21 cellular contexts compared by ENCODE assay signal in genomic region chr7:151672706-151673105, GRCh38.
DNase-seq lines count a peak whose midpoint lies in the region; ATAC-seq, FAIRE-seq and TF ChIP-seq lines count a peak whose summit lies in the region.
"Had no signal": no experiment of that assay in that cellular context is flagged by ENCODE, and none has a peak within 500 bp of the region (broad histone marks: within the 10 kb centered on the region; RNA-seq: fewer than 3 reads in every experiment).

No MANE protein-coding gene starts in this region.

- CTCF ChIA-PET in HepG2 (lab: Yijun Ruan, JAX; ENCODE audit: low intra/inter-chr PET ratio, low total read pairs): no interaction called here

- H3K36me3 ChIP-seq in liver (ENCODE audit: control insufficient read depth in 4 of 4, insufficient read depth in 3 of 4, low read depth in 1 of 4, low read length in 3 of 4): peaks cover 2 to 13% (median 10%) of the 10 kb centered on the region in 4 donors
- H3K36me3 ChIP-seq in HepG2 (replicated peaks in 1 of 2; ENCODE audit: control insufficient read depth in 1 of 2, insufficient read depth in 2 of 2, low read length in 2 of 2): no peaks in the 10 kb centered on the region
- no peaks in the 10 kb centered on the region for H3K36me3 ChIP-seq in cardiac muscle cell
- no peaks in the 10 kb centered on the region for H3K36me3 ChIP-seq in MM.1S (replicated peaks; ENCODE audit: insufficient read depth, low read length)
- H3K36me3 ChIP-seq: adrenal gland, upper lobe of left lung had no signal

- no peak for FAIRE-seq in HepG2 (lab: Jason Lieb, UNC)
- FAIRE-seq: A204.1, kidney had no signal

- TF ChIP-seq EP300 in HepG2 (IDR thresholded peaks at IDR 0.05; ENCODE audit: low read depth in 2 of 2, low read length in 2 of 2): no peak
- no peak for TF ChIP-seq EP300 in HepG2 (CRISPR knock-in tag; IDR thresholded peaks at IDR 0.05; ENCODE audit: borderline replicate concordance)

- H3K9me3 ChIP-seq in liver (ENCODE audit: control insufficient read depth in 4 of 4, low read length in 3 of 4) (peaks cover 0 to 4% (median 0%) of the 10 kb centered on the region in 4 donors), HepG2 (ENCODE audit: low read length) (no peaks in the 10 kb centered on the region), cardiac muscle cell (ENCODE audit: low read depth) (no peaks in the 10 kb centered on the region), MM.1S (replicated peaks; ENCODE audit: insufficient read depth, low read length) (no peaks in the 10 kb centered on the region)
- H3K9me3 ChIP-seq: adrenal gland, upper lobe of left lung had no signal

- ATAC-seq in HepG2: no peak

- 44% methylated on average over 9 of the region's 9 CpGs for WGBS in liver
- 48% methylated on average over 9 of the region's 9 CpGs for WGBS in HepG2 (ENCODE audit: low lambda C conversion rate)

- TF ChIP-seq RAD21 in liver (IDR thresholded peaks at IDR 0.05) (no peak), HepG2 (CRISPR knock-in tag; IDR thresholded peaks at IDR 0.05) (no peak)

- in situ Hi-C loops in HepG2 (cut with HindIII; ENCODE audit: extremely low pct_ligation_motif_present, low pct_unique_long_range_greater_than_20kb): no loop called here

- H3K4me3 ChIP-seq in liver (ENCODE audit: low read depth in 1 of 3, low read length in 3 of 3) (no peak overlapping the region), HepG2 (replicated peaks in 1 of 3; ENCODE audit: insufficient read depth in 1 of 3, low read depth in 2 of 3, low read length in 3 of 3) (no peak overlapping the region), cardiac muscle cell (no peak overlapping the region), MM.1S (ENCODE audit: low read length) (no peak overlapping the region)
- H3K4me3 ChIP-seq: adrenal gland, skin epidermis, upper lobe of left lung had no signal

- BruUV-seq in HepG2 (replicated peaks; lab: Mats Ljungman, UMichigan): no TSS peak

- H3K9ac ChIP-seq in liver (ENCODE audit: low read depth in 1 of 2, low read length in 2 of 2) (no peak overlapping the region), HepG2 (ENCODE audit: insufficient read depth, low read depth, low read length) (no peak overlapping the region), MM.1S (ENCODE audit: low read length) (no peak overlapping the region)

- peak overlapping the region; percentile 27 to 63 for H3K27ac ChIP-seq in liver (ENCODE audit: low read depth in 1 of 2, low read length in 2 of 2)
- no peak overlapping the region for H3K27ac ChIP-seq in HepG2 (ENCODE audit: extremely low read length, insufficient read depth, low read length)
- H3K27ac ChIP-seq in cardiac muscle cell: peak overlapping the region; percentile 84
- no peak overlapping the region for H3K27ac ChIP-seq in MM.1S (ENCODE audit: low read length)
- H3K27ac ChIP-seq: adrenal gland, skin epidermis, VCaP had no signal

- H3K27me3 ChIP-seq in liver (ENCODE audit: control insufficient read depth in 4 of 4, insufficient read depth in 4 of 4, low read length in 3 of 4) (no peaks in the 10 kb centered on the region), HepG2 (ENCODE audit: control insufficient read depth in 1 of 2, insufficient read depth in 2 of 2, low read length in 2 of 2) (peaks cover 0 to 3% of the 10 kb centered on the region in 2 experiments; a peak in 1 of 5 replicates), cardiac muscle cell (no peaks in the 10 kb centered on the region), MM.1S (replicated peaks; ENCODE audit: insufficient read depth, low read length) (no peaks in the 10 kb centered on the region)
- H3K27me3 ChIP-seq: adrenal gland, upper lobe of left lung had no signal

- DNase-seq in HepG2 (ENCODE audit: low spot score): no peak
- DNase-seq in cardiac muscle cell (ENCODE audit: low read depth in 1 of 2, low spot score in 1 of 2): peak in 1 of 2 donors; percentile 38
- peak; percentile 72 for DNase-seq in mesenteric fat pad (ENCODE audit: low spot score)
- DNase-seq in NCI-H1092 treated with DMSO at 0.1 percent for 48 hours (lab: John Stamatoyannopoulos, UW): no peak
- no peak for DNase-seq in MM.1S
- DNase-seq in NCI-H510A treated with DMSO at 0.1 percent for 48 hours (lab: John Stamatoyannopoulos, UW): no peak
- no peak for DNase-seq in HCEC 1CT
- DNase-seq: activated CD4-positive, alpha-beta T cell treated with anti-CD3 and anti-CD28 coated beads, Interleukin-2, amount 50 U/mL, for 4 hours; activated CD8-positive, alpha-beta memory T cell treated with anti-CD3 and anti-CD28 coated beads, Interleukin-2, amount 50 U/mL, for 48 hours; activated effector memory CD4-positive, alpha-beta T cell treated with Interleukin-2 at 50 U/mL for 16 hours; adrenal gland; central memory CD4-positive, alpha-beta T cell; foreskin melanocyte; kidney; natural killer cell; NCI-H69 had no signal

- no peaks in the 10 kb centered on the region for H3K9me2 ChIP-seq in MM.1S (replicated peaks; ENCODE audit: insufficient read depth, low read length)

- H2AFZ ChIP-seq in HepG2 (ENCODE audit: low read length) (no peak overlapping the region), MM.1S (ENCODE audit: low read length) (no peak overlapping the region)

- intact Hi-C loops in HepG2 (cut with micrococcal nuclease; ENCODE audit: unreplicated experiment): no loop called here

- POLR2A ChIA-PET in HepG2 (lab: Yijun Ruan, JAX): no interaction called here

- H3K4me1 ChIP-seq in liver (ENCODE audit: control insufficient read depth in 4 of 4, insufficient read depth in 4 of 4, low read length in 3 of 4) (no peaks in the 10 kb centered on the region), HepG2 (ENCODE audit: insufficient read depth, low read length) (no peaks in the 10 kb centered on the region), cardiac muscle cell (ENCODE audit: low read depth) (peaks cover 39% of the 10 kb centered on the region), MM.1S (ENCODE audit: low read length) (no peaks in the 10 kb centered on the region)
- H3K4me1 ChIP-seq: adrenal gland, upper lobe of left lung had no signal

- H4K20me1 ChIP-seq in HepG2 (ENCODE audit: insufficient read depth, low read length) (no peaks in the 10 kb centered on the region), MM.1S (ENCODE audit: insufficient read depth, low read length) (no peaks in the 10 kb centered on the region)

- no peak for TF ChIP-seq POLR2A in HepG2 (IDR thresholded peaks at IDR 0.05; ENCODE audit: insufficient read depth in 1 of 2, low read depth in 2 of 2, low read length in 2 of 2)

- TF ChIP-seq CTCF in liver (IDR thresholded peaks at IDR 0.05; ENCODE audit: low read depth, low read length, missing input control) (no peak), HepG2 (CRISPR knock-in tag; IDR thresholded peaks at IDR 0.05) (no peak), cardiac muscle cell (IDR thresholded peaks at IDR 0.05; ENCODE audit: low read depth, low read length) (no peak), MM.1S (IDR thresholded peaks at IDR 0.05; ENCODE audit: low read length) (no peak)

- H3K79me2 ChIP-seq in HepG2 (ENCODE audit: insufficient read depth, low read length) (no peaks in the 10 kb centered on the region), MM.1S (ENCODE audit: low read length) (no peaks in the 10 kb centered on the region)

- no peak overlapping the region for H3K4me2 ChIP-seq in HepG2 (ENCODE audit: low read depth, low read length)
- no peak overlapping the region for H3K4me2 ChIP-seq in MM.1S (ENCODE audit: low read depth, low read length)

- no peaks in the 10 kb centered on the region for H3F3A ChIP-seq in MM.1S (ENCODE audit: insufficient read depth, low read length)

TF ChIP-seq in liver, 16 proteins besides CTCF, POLR2A, EP300 and RAD21 (continues in another document):
- TF ChIP-seq HNF4G (IDR thresholded peaks at IDR 0.05): no peak
- TF ChIP-seq MAX (IDR thresholded peaks at IDR 0.05): peak; percentile 67
- TF ChIP-seq SP1 (IDR thresholded peaks at IDR 0.05): peak; percentile 19
- no peak for TF ChIP-seq EGR1 (IDR thresholded peaks at IDR 0.05; ENCODE audit: low read depth in 2 of 2)
- peak; percentile 56 to 83 for TF ChIP-seq RXRA (IDR thresholded peaks at IDR 0.05)
- TF ChIP-seq NR2F2 (IDR thresholded peaks at IDR 0.05): no peak
- TF ChIP-seq FOXA2 (IDR thresholded peaks at IDR 0.05): no peak
- no peak for TF ChIP-seq TAF1 (conservative IDR thresholded peaks at IDR 0.05)
- no peak for TF ChIP-seq GABPA (IDR thresholded peaks at IDR 0.05 in 1 of 2, conservative IDR thresholded peaks at IDR 0.05 in 1 of 2)
- no peak for TF ChIP-seq ATF3 (IDR thresholded peaks at IDR 0.05)
- no peak for TF ChIP-seq YY1 (IDR thresholded peaks at IDR 0.05)
- no peak for TF ChIP-seq FOXA1 (IDR thresholded peaks at IDR 0.05)

TF ChIP-seq in HepG2, 621 proteins besides CTCF, POLR2A, EP300 and RAD21:
- no peak for TF ChIP-seq MEF2D (CRISPR knock-in tag; IDR thresholded peaks at IDR 0.05)
- TF ChIP-seq ZNF205 (CRISPR knock-in tag; IDR thresholded peaks at IDR 0.05): no peak
TF ChIP-seq in HepG2: peak in this region for 0.

Comparison
In these comparisons a context has a peak if more than half of its experiments do, and no peak if none do; other contexts are left out.
1. H3K27ac ChIP-seq: peak in liver (2 of 2) and cardiac muscle cell (single experiment); none in HepG2 (single experiment) and MM.1S (single experiment).